ENCODE assay signal across 6 cellular contexts in genomic region chr12:120792456-120792855, GRCh38.
DNase-seq lines count a peak whose midpoint lies in the region; ATAC-seq, FAIRE-seq and TF ChIP-seq lines count a peak whose summit lies in the region.
"Not testable (repeated sequence)": the region's sequence is repeated elsewhere in the genome, so short reads cannot be mapped to it uniquely, and the experiment has no call there.

No MANE protein-coding gene starts in this region.

- peak overlapping the region; percentile 28; the same call in 1 of the 2 replicates for H3K9ac ChIP-seq in OCI-LY1 (ENCODE audit: low read length)
- not testable (repeated sequence) for H3K9ac ChIP-seq in HepG2 (ENCODE audit: insufficient read depth, low read depth, low read length)

- H2AFZ ChIP-seq in OCI-LY1 (ENCODE audit: low read length); HepG2 (ENCODE audit: low read length): not testable (repeated sequence)

- WGBS in HepG2 (ENCODE audit: low lambda C conversion rate), result 98% methylated on average over 9 of the region's 9 CpGs

- peaks cover 26% of the 10 kb centered on the region for H3K9me3 Mint-ChIP-seq in activated CD4-positive, alpha-beta T cell treated with anti-CD3 and anti-CD28 coated beads for 36 hours (ENCODE audit: low read depth)
- peaks cover 19% of the 10 kb centered on the region for H3K9me3 Mint-ChIP-seq in activated naive CD8-positive, alpha-beta T cell treated with anti-CD3 and anti-CD28 coated beads, Interleukin-2, amount 50 U/mL, for 24 hours
- H3K9me3 Mint-ChIP-seq in natural killer cell, result peaks cover 4 to 13% of the 10 kb centered on the region in 2 donors

- peak overlapping the region; percentile 62 for H3K27ac Mint-ChIP-seq in activated CD4-positive, alpha-beta T cell treated with anti-CD3 and anti-CD28 coated beads for 36 hours
- H3K27ac Mint-ChIP-seq in activated naive CD8-positive, alpha-beta T cell treated with anti-CD3 and anti-CD28 coated beads, Interleukin-2, amount 50 U/mL, for 24 hours, result peak overlapping the region; percentile 12
- H3K27ac Mint-ChIP-seq in natural killer cell, result peak overlapping the region; percentile 17 to 23

- CTCF ChIA-PET in activated CD4-positive, alpha-beta T cell treated with anti-CD3 and anti-CD28 coated beads for 36 hours (lab: Charles Lee), result interaction anchor here (0.6 to 1.6 kb wide), 2 partner anchors 10 to 782 kb away, joined by 3 read pairs; no protein-coding TSS in a partner anchor
- CTCF ChIA-PET in HepG2 (lab: Yijun Ruan, JAX; ENCODE audit: low intra/inter-chr PET ratio, low total read pairs), result not testable (repeated sequence)

- H3K9me3 ChIP-seq in OCI-LY1 (ENCODE audit: low read length), result peaks cover 18% of the 10 kb centered on the region; the same call in 1 of the 2 replicates
- not testable (repeated sequence) for H3K9me3 ChIP-seq in HepG2 (ENCODE audit: low read length)

- not testable (repeated sequence) for TF ChIP-seq POLR2A in HepG2 (IDR thresholded peaks at IDR 0.05; ENCODE audit: insufficient read depth in 1 of 2, low read depth in 2 of 2, low read length in 2 of 2)

- not testable (repeated sequence) for H3K4me3 Mint-ChIP-seq in activated CD4-positive, alpha-beta T cell treated with anti-CD3 and anti-CD28 coated beads for 36 hours; activated naive CD8-positive, alpha-beta T cell treated with anti-CD3 and anti-CD28 coated beads, Interleukin-2, amount 50 U/mL, for 24 hours; natural killer cell

- not testable (repeated sequence) for H4K20me1 ChIP-seq in OCI-LY1 (ENCODE audit: insufficient read depth, low read length); HepG2 (ENCODE audit: insufficient read depth, low read length)

- ATAC-seq in activated CD4-positive, alpha-beta T cell treated with anti-CD3 and anti-CD28 coated beads for 36 hours; activated naive CD8-positive, alpha-beta T cell treated with anti-CD3 and anti-CD28 coated beads, Interleukin-2, amount 50 U/mL, for 24 hours; HepG2; natural killer cell: not testable (repeated sequence)

- in situ Hi-C loops in HepG2 (cut with HindIII; ENCODE audit: extremely low pct_ligation_motif_present, low pct_unique_long_range_greater_than_20kb), result not testable (repeated sequence)

- H3K4me2 ChIP-seq in OCI-LY1 (ENCODE audit: low read length), result peak overlapping the region; percentile 44; the same call in 1 of the 2 replicates
- H3K4me2 ChIP-seq in HepG2 (ENCODE audit: low read depth, low read length), result not testable (repeated sequence)

- peaks cover 38% of the 10 kb centered on the region for H3K4me1 Mint-ChIP-seq in activated CD4-positive, alpha-beta T cell treated with anti-CD3 and anti-CD28 coated beads for 36 hours
- H3K4me1 Mint-ChIP-seq in activated naive CD8-positive, alpha-beta T cell treated with anti-CD3 and anti-CD28 coated beads, Interleukin-2, amount 50 U/mL, for 24 hours, result peaks cover 21% of the 10 kb centered on the region
- H3K4me1 Mint-ChIP-seq in natural killer cell, result peaks cover 26 to 27% of the 10 kb centered on the region in 2 donors

- not testable (repeated sequence) for FAIRE-seq in HepG2 (lab: Jason Lieb, UNC)

- intact Hi-C loops in activated CD4-positive, alpha-beta T cell treated with anti-CD3 and anti-CD28 coated beads for 36 hours (cut with DNase I, micrococcal nuclease); HepG2 (cut with micrococcal nuclease; ENCODE audit: unreplicated experiment); natural killer cell (cut with micrococcal nuclease): not testable (repeated sequence)

- H3K27me3 Mint-ChIP-seq in activated CD4-positive, alpha-beta T cell treated with anti-CD3 and anti-CD28 coated beads for 36 hours; activated naive CD8-positive, alpha-beta T cell treated with anti-CD3 and anti-CD28 coated beads, Interleukin-2, amount 50 U/mL, for 24 hours; natural killer cell (ENCODE audit: low read depth in 2 of 2): not testable (repeated sequence)

- not testable (repeated sequence) for H3K4me3 ChIP-seq in OCI-LY1 (ENCODE audit: low read depth, low read length, poor library complexity, severe bottlenecking); fibroblast of pulmonary artery (replicated peaks; ENCODE audit: low read depth, low read length); HepG2 (replicated peaks in 1 of 3; ENCODE audit: insufficient read depth in 1 of 3, low read depth in 2 of 3, low read length in 3 of 3)

- not testable (repeated sequence) for TF ChIP-seq CTCF in OCI-LY1 (IDR thresholded peaks at IDR 0.05; ENCODE audit: low read length); fibroblast of pulmonary artery (IDR thresholded peaks at IDR 0.05; ENCODE audit: low read length, missing control alignments); HepG2 (CRISPR knock-in tag; IDR thresholded peaks at IDR 0.05); natural killer cell (IDR thresholded peaks at IDR 0.05)

- not testable (repeated sequence) for H3K79me2 ChIP-seq in OCI-LY1 (ENCODE audit: insufficient read depth, low read length); HepG2 (ENCODE audit: insufficient read depth, low read length)

- not testable (repeated sequence) for H3K9me2 ChIP-seq in OCI-LY1 (ENCODE audit: low read depth, low read length)

- not testable (repeated sequence) for TF ChIP-seq RAD21 in HepG2 (CRISPR knock-in tag; IDR thresholded peaks at IDR 0.05)

- not testable (repeated sequence) for BruUV-seq in HepG2 (replicated peaks; lab: Mats Ljungman, UMichigan)

- H3K4me1 ChIP-seq in OCI-LY1 (ENCODE audit: insufficient read depth, low read length, severe bottlenecking) (peaks cover 19% of the 10 kb centered on the region), HepG2 (ENCODE audit: insufficient read depth, low read length) (peaks cover 14% of the 10 kb centered on the region; the same call in 1 of the 2 replicates)

- TF ChIP-seq EP300 in HepG2 (IDR thresholded peaks at IDR 0.05; ENCODE audit: low read depth in 2 of 2, low read length in 2 of 2); HepG2 (CRISPR knock-in tag; IDR thresholded peaks at IDR 0.05; ENCODE audit: borderline replicate concordance): not testable (repeated sequence)

- POLR2A ChIA-PET in activated CD4-positive, alpha-beta T cell treated with anti-CD3 and anti-CD28 coated beads for 36 hours (lab: Charles Lee), result not testable (repeated sequence)
- POLR2A ChIA-PET in HepG2 (lab: Yijun Ruan, JAX), result interaction anchor here (0.7 kb wide), 1 partner anchor 189 kb away, joined by 3 read pairs; no protein-coding TSS in a partner anchor

- peak overlapping the region; percentile 78 for H3K27ac ChIP-seq in OCI-LY1 (ENCODE audit: low read depth, low read length, poor library complexity, severe bottlenecking)
- H3K27ac ChIP-seq in HepG2 (ENCODE audit: extremely low read length, insufficient read depth, low read length), result not testable (repeated sequence)

- not testable (repeated sequence) for H3F3A ChIP-seq in OCI-LY1 (ENCODE audit: insufficient read depth, low read length)

- H3K36me3 Mint-ChIP-seq in activated CD4-positive, alpha-beta T cell treated with anti-CD3 and anti-CD28 coated beads for 36 hours (ENCODE audit: low read depth), result peaks cover 51% of the 10 kb centered on the region
- peaks cover 33% of the 10 kb centered on the region for H3K36me3 Mint-ChIP-seq in activated naive CD8-positive, alpha-beta T cell treated with anti-CD3 and anti-CD28 coated beads, Interleukin-2, amount 50 U/mL, for 24 hours (ENCODE audit: low read depth)
- peaks cover 21% of the 10 kb centered on the region for H3K36me3 Mint-ChIP-seq in natural killer cell

- not testable (repeated sequence) for H3K27me3 ChIP-seq in OCI-LY1 (ENCODE audit: insufficient read depth, low read length); HepG2 (ENCODE audit: control insufficient read depth in 1 of 2, insufficient read depth in 2 of 2, low read length in 2 of 2)

- not testable (repeated sequence) for DNase-seq in activated CD4-positive, alpha-beta T cell treated with anti-CD3 and anti-CD28 coated beads for 36 hours; activated naive CD8-positive, alpha-beta T cell treated with anti-CD3 and anti-CD28 coated beads, Interleukin-2, amount 50 U/mL, for 24 hours; HepG2 (ENCODE audit: low spot score); natural killer cell
- peak; percentile 6 for DNase-seq in fibroblast of pulmonary artery (ENCODE audit: low read depth)

- H3K36me3 ChIP-seq in OCI-LY1 (ENCODE audit: insufficient read depth, low read length), result peaks cover 37% of the 10 kb centered on the region
- H3K36me3 ChIP-seq in HepG2 (replicated peaks in 1 of 2; ENCODE audit: control insufficient read depth in 1 of 2, insufficient read depth in 2 of 2, low read length in 2 of 2), result not testable (repeated sequence)

TF ChIP-seq in HepG2, 621 proteins besides CTCF, POLR2A, EP300 and RAD21:
- TF ChIP-seq CEBPG (CRISPR knock-in tag; IDR thresholded peaks at IDR 0.05), result peak; percentile 33; the same call in 1 of the 2 replicates

Comparison
In these comparisons a context has a peak if more than half of its experiments do, and no peak if none do; other contexts are left out.
1. H3K27ac Mint-ChIP-seq: peak in every context shown above with its lines; median percentile 62 in activated CD4-positive, alpha-beta T cell treated with anti-CD3 and anti-CD28 coated beads for 36 hours; 20 in natural killer cell; 12 in activated naive CD8-positive, alpha-beta T cell treated with anti-CD3 and anti-CD28 coated beads, Interleukin-2, amount 50 U/mL, for 24 hours.